21 cellular contexts compared by ENCODE assay signal in genomic region chr4:177008071-177008835, GRCh38.
DNase-seq lines count a peak whose midpoint lies in the region; ATAC-seq and TF ChIP-seq lines count a peak whose summit lies in the region.
"Had no signal": no experiment of that assay in that cellular context is flagged by ENCODE, and none has a peak within 500 bp of the region (broad histone marks: within the 10 kb centered on the region; RNA-seq: fewer than 3 reads in every experiment).

No MANE protein-coding gene starts in this region.

- intact Hi-C loops in HCT116 (cut with micrococcal nuclease): no loop called here

- no peaks in the 10 kb centered on the region for H4K20me1 ChIP-seq in HCT116 (ENCODE audit: insufficient read depth)
- H4K20me1 ChIP-seq: BLaER1 treated with 17β-estradiol and CSF1 and Interleukin-3, amounts not matched to agents 10 nM and 100 nM had no signal

- TF ChIP-seq RAD21 in HCT116 (IDR thresholded peaks at IDR 0.05; ENCODE audit: low read depth): no peak

- BruUV-seq in HCT116 (replicated peaks; lab: Mats Ljungman, UMichigan): no TSS peak

- H3K9me3 ChIP-seq in HCT116 (ENCODE audit: control insufficient read depth in 1 of 2, insufficient read depth in 1 of 2, low read depth in 1 of 2, low read length in 2 of 2) (no peaks in the 10 kb centered on the region), skeletal muscle satellite cell (replicated peaks; ENCODE audit: low read length) (peaks cover 4% of the 10 kb centered on the region)
- H3K9me3 ChIP-seq: sigmoid colon, testis had no signal

- no peak overlapping the region for H3K27ac ChIP-seq in HCT116 (ENCODE audit: low read depth, low read length)
- H3K27ac ChIP-seq in caudate nucleus (ENCODE audit: low read depth, low read length): no peak overlapping the region
- H3K27ac ChIP-seq: BLaER1 treated with 17β-estradiol and CSF1 and Interleukin-3, amounts not matched to agents 10 nM and 100 nM; esophagus muscularis mucosa; sigmoid colon; testis had no signal

- H3K36me3 ChIP-seq in HCT116 (ENCODE audit: control insufficient read depth in 1 of 2, insufficient read depth in 2 of 2, low read length in 2 of 2): no peaks in the 10 kb centered on the region
- no peaks in the 10 kb centered on the region for H3K36me3 ChIP-seq in skeletal muscle satellite cell (ENCODE audit: insufficient read depth, low read length)
- H3K36me3 ChIP-seq: BLaER1 treated with 17β-estradiol and CSF1 and Interleukin-3, amounts not matched to agents 10 nM and 100 nM; esophagus muscularis mucosa; sigmoid colon had no signal

- H3K9ac ChIP-seq in HCT116 (ENCODE audit: low read length): no peak overlapping the region
- H3K9ac ChIP-seq in skeletal muscle satellite cell (ENCODE audit: low read depth, low read length): peak overlapping the region; percentile 49
- H3K9ac ChIP-seq: BLaER1 treated with 17β-estradiol and CSF1 and Interleukin-3, amounts not matched to agents 10 nM and 100 nM had no signal

- CTCF ChIA-PET in HCT116 (lab: Charles Lee): no interaction called here

- TF ChIP-seq CTCF in HCT116 (IDR thresholded peaks at IDR 0.05 in 2 of 3, conservative IDR thresholded peaks at IDR 0.05 in 1 of 3; ENCODE audit: borderline replicate concordance in 1 of 3, insufficient read depth in 1 of 3, low read depth in 2 of 3, low read length in 2 of 3): no peak
- no peak for TF ChIP-seq CTCF in fibroblast of mammary gland (conservative IDR thresholded peaks at IDR 0.05; ENCODE audit: control insufficient read depth, insufficient read depth, low read depth, low read length)

- H3K4me1 ChIP-seq in HCT116 (ENCODE audit: control insufficient read depth in 1 of 2, insufficient read depth in 2 of 2, low read length in 2 of 2) (peaks cover 0 to 11% of the 10 kb centered on the region in 2 experiments; a peak in 2 of 4 replicates), skeletal muscle satellite cell (ENCODE audit: control insufficient read depth, insufficient read depth, low read length) (peaks cover 44% of the 10 kb centered on the region)
- H3K4me1 ChIP-seq: esophagus muscularis mucosa, sigmoid colon, testis had no signal

- no peak for DNase-seq in HCT116 (ENCODE audit: low read depth, low spot score)
- DNase-seq in fibroblast of mammary gland (ENCODE audit: low read depth): peak; percentile 91
- DNase-seq in activated CD4-positive, CD25-positive, alpha-beta regulatory T cell treated with anti-CD3 and anti-CD28 coated beads, Interleukin-2, amount 50 U/mL, for 72 hours: no peak
- no peak for DNase-seq in caudate nucleus (lab: John Stamatoyannopoulos, UW)
- DNase-seq: activated CD4-positive, alpha-beta T cell treated with anti-CD3 and anti-CD28 coated beads for 36 hours; NCI-H1048; NK-92 treated with Interleukin-12 subunit alpha and Interleukin-12 subunit beta, amount 100 ng/mL, for 24 hours; nucleus accumbens; SHP77 treated with DMSO at 0.1 percent for 48 hours; sigmoid colon; stimulated activated CD4-positive, alpha-beta T cell treated with anti-CD3 and anti-CD28 coated beads, Interleukin-4, amount 100 ng/mL, for 24 hours; stimulated activated CD8-positive, alpha-beta memory T cell treated with anti-CD3 and anti-CD28 coated beads, Interleukin-4, amount 100 ng/mL, for 48 hours; T-helper 9 cell; testis had no signal

- RAD21 ChIA-PET in HCT116 (lab: Charles Lee; ENCODE audit: low non-redundant PET in 1 of 2, low total read pairs in 2 of 2, uncharacterized antibody in 2 of 2, unreplicated experiment in 2 of 2): no interaction called here

- H3K4me2 ChIP-seq in HCT116 (ENCODE audit: low read length) (no peak overlapping the region), skeletal muscle satellite cell (ENCODE audit: low read length) (peak overlapping the region; percentile 45)

- H3K79me2 ChIP-seq in HCT116 (ENCODE audit: insufficient read depth, low read length): no peaks in the 10 kb centered on the region

- H2AFZ ChIP-seq in HCT116 (ENCODE audit: low read depth, low read length, poor library complexity, severe bottlenecking): no peak overlapping the region

- no peak for TF ChIP-seq POLR2A in HCT116 (IDR thresholded peaks at IDR 0.05; ENCODE audit: borderline replicate concordance, extremely low read depth, insufficient read depth, insufficient read length)

- H3K9me2 ChIP-seq in HCT116 (ENCODE audit: insufficient read depth): no peaks in the 10 kb centered on the region

- H3K4me3 ChIP-seq in HCT116 (replicated peaks in 1 of 2; ENCODE audit: low read depth in 1 of 2, low read length in 2 of 2) (no peak overlapping the region), fibroblast of mammary gland (ENCODE audit: control insufficient read depth, low read depth, low read length) (no peak overlapping the region), skeletal muscle satellite cell (ENCODE audit: low read length) (no peak overlapping the region)
- H3K4me3 ChIP-seq: BLaER1 treated with 17β-estradiol and CSF1 and Interleukin-3, amounts not matched to agents 10 nM and 100 nM; esophagus muscularis mucosa; sigmoid colon; testis had no signal

- POLR2A ChIA-PET in HCT116 (lab: Charles Lee): no interaction called here

- ATAC-seq in HCT116 (no peak), SK-N-SH treated with all-trans-retinoic acid at 6 μM for 48 hours (peak; percentile 45), GM18502 (IDR thresholded peaks at IDR 0.05; ENCODE audit: poor library complexity, unreplicated experiment) (no peak), HG03460 (IDR thresholded peaks at IDR 0.05; ENCODE audit: unreplicated experiment) (no peak)
- ATAC-seq: activated CD4-positive, alpha-beta T cell treated with anti-CD3 and anti-CD28 coated beads for 36 hours; left lobe of liver had no signal

- H3K27me3 ChIP-seq in HCT116 (ENCODE audit: insufficient read depth, low read length) (no peaks in the 10 kb centered on the region), skeletal muscle satellite cell (ENCODE audit: control insufficient read depth, insufficient read depth, low read length) (no peaks in the 10 kb centered on the region)
- H3K27me3 ChIP-seq: BLaER1 treated with 17β-estradiol and CSF1 and Interleukin-3, amounts not matched to agents 10 nM and 100 nM; esophagus muscularis mucosa; sigmoid colon; testis had no signal

TF ChIP-seq in HCT116, 20 proteins besides CTCF, POLR2A, EP300 and RAD21:
- 0 out of 2 replicates have a peak, but pooled peaks have one; percentile 27 for TF ChIP-seq JUND (IDR thresholded peaks at IDR 0.05)
- peak; percentile 44 for TF ChIP-seq FOSL1 (IDR thresholded peaks at IDR 0.05; ENCODE audit: low read depth)
- no peak for TF ChIP-seq REST (IDR thresholded peaks at IDR 0.05; ENCODE audit: low read depth)

TF ChIP-seq in SK-N-SH treated with all-trans-retinoic acid at 6 μM for 48 hours, 23 proteins besides CTCF, POLR2A, EP300 and RAD21 (continues in another document):
- no peak for TF ChIP-seq POU6F1 (CRISPR knock-in tag; IDR thresholded peaks at IDR 0.05; ENCODE audit: borderline replicate concordance, low read depth)
- TF ChIP-seq GLIS3 (CRISPR knock-in tag; IDR thresholded peaks at IDR 0.05): no peak
- no peak for TF ChIP-seq ISL1 (CRISPR knock-in tag; IDR thresholded peaks at IDR 0.05)
- no peak for TF ChIP-seq RARB (CRISPR knock-in tag; IDR thresholded peaks at IDR 0.05)
- no peak for TF ChIP-seq BACH2 (CRISPR knock-in tag; IDR thresholded peaks at IDR 0.05; ENCODE audit: borderline replicate concordance)
- no peak for TF ChIP-seq TSHZ2 (CRISPR knock-in tag; IDR thresholded peaks at IDR 0.05)
- TF ChIP-seq ZNF70 (CRISPR knock-in tag; IDR thresholded peaks at IDR 0.05): no peak
- TF ChIP-seq SNAI2 (CRISPR knock-in tag; IDR thresholded peaks at IDR 0.05): no peak
- TF ChIP-seq ZFP3 (CRISPR knock-in tag; IDR thresholded peaks at IDR 0.05): no peak
